In genomic region chr14:100440207-100440631, GRCh38 we compare ENCODE assay signal across 8 cellular contexts.
DNase-seq lines count a peak whose midpoint lies in the region; ATAC-seq, FAIRE-seq and TF ChIP-seq lines count a peak whose summit lies in the region.

No MANE protein-coding gene starts in this region.

- H3K4me1 Mint-ChIP-seq in CD4-positive, CD25-positive, alpha-beta regulatory T cell = peaks cover 0 to 49% (median 20%) of the 10 kb centered on the region in 4 donors

- CTCF ChIA-PET in PC-3 (lab: Charles Lee) = interaction anchor here (0.6 to 2.5 kb wide), 13 partner anchors 15 to 253 kb away, joined by 3 to 42 read pairs (median 6); no protein-coding TSS in a partner anchor

- peak in 2 of 3 donors; percentile 8 to 29 for DNase-seq in CD4-positive, CD25-positive, alpha-beta regulatory T cell
- peak; percentile 70 for DNase-seq in HK-2 (ENCODE audit: unreplicated experiment)
- DNase-seq in PC-3 = peak; percentile 87
- DNase-seq in T47D (ENCODE audit: low read depth in 1 of 2, low spot score in 1 of 2) = peak; percentile 88 to 90
- peak; percentile 80 for DNase-seq in iPS-NIHi7 (ENCODE audit: extremely low spot score)
- no peak for DNase-seq in GM12891 (ENCODE audit: insufficient read length, low spot score)

- TF ChIP-seq POLR2A in GM12891 (IDR thresholded peaks at IDR 0.05; ENCODE audit: low read depth, low read length) = no peak

- POLR2A ChIA-PET in PC-3 (lab: Charles Lee; ENCODE audit: unreplicated experiment) = interaction anchor here (0.9 kb wide), 1 partner anchor 36 kb away, joined by 4 read pairs; no protein-coding TSS in a partner anchor

- BruUV-seq in PC-3 (replicated peaks; lab: Mats Ljungman, UMichigan) = no TSS peak

- peak; percentile 96 for TF ChIP-seq CTCF in PC-3 (conservative IDR thresholded peaks at IDR 0.05; ENCODE audit: low read depth, low read length)

- H3F3A ChIP-seq in PC-3 (ENCODE audit: low read length, unreplicated experiment) = no peaks in the 10 kb centered on the region

- H3K27ac Mint-ChIP-seq in CD4-positive, CD25-positive, alpha-beta regulatory T cell = peak overlapping the region in 2 of 3 donors; percentile 35 to 38

- in situ Hi-C loops in T47D (cut with HindIII; ENCODE audit: low pct_unique_long_range_greater_than_20kb, low sequenced_read_pairs) = no loop called here

- ATAC-seq in CD4-positive, CD25-positive, alpha-beta regulatory T cell (ENCODE audit: low read depth in 2 of 2) = no peak
- ATAC-seq in PC-3 = peak; percentile 69
- no peak for ATAC-seq in HG02798 (IDR thresholded peaks at IDR 0.05; ENCODE audit: poor library complexity, unreplicated experiment)

- H3K27ac ChIP-seq in CD4-positive, CD25-positive, alpha-beta regulatory T cell (ENCODE audit: insufficient read depth, low read length, poor library complexity, severe bottlenecking) = no peak overlapping the region
- peak overlapping the region; percentile 79 for H3K27ac ChIP-seq in PC-3 (ENCODE audit: low read length)
- no peak overlapping the region for H3K27ac ChIP-seq in skeletal muscle tissue (ENCODE audit: low read depth, low read length)

- H3K4me1 ChIP-seq in CD4-positive, CD25-positive, alpha-beta regulatory T cell (ENCODE audit: control insufficient read depth, insufficient read depth, low read length, poor library complexity, severe bottlenecking) = peaks cover 3% of the 10 kb centered on the region
- H3K4me1 ChIP-seq in PC-3 (ENCODE audit: insufficient read depth, low read length) (peaks cover 48% of the 10 kb centered on the region), skeletal muscle tissue (ENCODE audit: control insufficient read depth in 3 of 3, insufficient read depth in 3 of 3, low read length in 3 of 3) (peaks cover 16 to 32% (median 29%) of the 10 kb centered on the region in 3 donors)

- FAIRE-seq in GM12891 (lab: Jason Lieb, UNC) = no peak

- no peaks in the 10 kb centered on the region for H3K36me3 Mint-ChIP-seq in CD4-positive, CD25-positive, alpha-beta regulatory T cell

- H3K36me3 ChIP-seq in CD4-positive, CD25-positive, alpha-beta regulatory T cell (ENCODE audit: control insufficient read depth, insufficient read depth, low read length) = no peaks in the 10 kb centered on the region
- H3K36me3 ChIP-seq in PC-3 (ENCODE audit: low read depth, low read length) (no peaks in the 10 kb centered on the region), skeletal muscle tissue (ENCODE audit: control insufficient read depth in 3 of 3, insufficient read depth in 3 of 3, low read length in 3 of 3) (no peaks in the 10 kb centered on the region)

- no peaks in the 10 kb centered on the region for H3K27me3 ChIP-seq in CD4-positive, CD25-positive, alpha-beta regulatory T cell (ENCODE audit: control insufficient read depth, insufficient read depth, low read length)
- H3K27me3 ChIP-seq in PC-3 (ENCODE audit: low read length) (no peaks in the 10 kb centered on the region), skeletal muscle tissue (ENCODE audit: control insufficient read depth in 3 of 3, insufficient read depth in 3 of 3, low read length in 3 of 3) (no peaks in the 10 kb centered on the region)

- H3K4me3 ChIP-seq in CD4-positive, CD25-positive, alpha-beta regulatory T cell (ENCODE audit: low read depth, low read length) = no peak overlapping the region
- H3K4me3 ChIP-seq in PC-3 (ENCODE audit: low read length) = peak overlapping the region; percentile 21; the same call in 1 of the 2 replicates
- H3K4me3 ChIP-seq in skeletal muscle tissue (ENCODE audit: low read length in 3 of 3) = peak overlapping the region in 1 of 3 donors; percentile 9

- no peaks in the 10 kb centered on the region for H4K20me1 ChIP-seq in PC-3 (ENCODE audit: low read length)

- no peaks in the 10 kb centered on the region for H3K9me2 ChIP-seq in PC-3 (replicated peaks; ENCODE audit: low read length)

- H2AFZ ChIP-seq in PC-3 (ENCODE audit: low read length) = peak overlapping the region; percentile 41

- H3K4me2 ChIP-seq in PC-3 (ENCODE audit: low read length) = peak overlapping the region; percentile 68

- intact Hi-C loops in PC-3 (cut with micrococcal nuclease) = loop anchor here (1.0 kb wide), 2 partner anchors 23 to 205 kb away; no protein-coding TSS in a partner anchor

- H3K9me3 Mint-ChIP-seq in CD4-positive, CD25-positive, alpha-beta regulatory T cell = no peaks in the 10 kb centered on the region

- H3K9me3 ChIP-seq in CD4-positive, CD25-positive, alpha-beta regulatory T cell (ENCODE audit: control insufficient read depth in 2 of 2, low read length in 2 of 2) = no peaks in the 10 kb centered on the region
- H3K9me3 ChIP-seq in PC-3 (ENCODE audit: low read length) (no peaks in the 10 kb centered on the region), skeletal muscle tissue (ENCODE audit: control insufficient read depth in 3 of 3, low read length in 3 of 3) (no peaks in the 10 kb centered on the region)

- H3K79me2 ChIP-seq in PC-3 (ENCODE audit: low read length) = no peaks in the 10 kb centered on the region

- H3K9ac ChIP-seq in PC-3 (ENCODE audit: low read length) (peak overlapping the region; percentile 57), skeletal muscle tissue (ENCODE audit: low read depth in 1 of 3, low read length in 3 of 3) (peak overlapping the region in 2 of 3 donors; percentile 25 to 55)

- no peak overlapping the region for H3K4me3 Mint-ChIP-seq in CD4-positive, CD25-positive, alpha-beta regulatory T cell

- no peaks in the 10 kb centered on the region for H3K27me3 Mint-ChIP-seq in CD4-positive, CD25-positive, alpha-beta regulatory T cell

TF ChIP-seq in GM12891, 5 proteins besides CTCF, POLR2A, EP300 and RAD21:
- no peak for TF ChIP-seq POU2F2 (IDR thresholded peaks at IDR 0.05; ENCODE audit: low read depth, low read length)
- TF ChIP-seq TAF1 (IDR thresholded peaks at IDR 0.05; ENCODE audit: low read depth, low read length) = no peak
- no peak for TF ChIP-seq PAX5 (IDR thresholded peaks at IDR 0.05; ENCODE audit: insufficient read depth, low read length, severe bottlenecking)
- no peak for TF ChIP-seq POLR2AphosphoS5 (IDR thresholded peaks at IDR 0.05; ENCODE audit: low read depth, low read length)
- no peak for TF ChIP-seq SPI1 (IDR thresholded peaks at IDR 0.05; ENCODE audit: low read depth, low read length)
TF ChIP-seq in GM12891: peak in this region for 0.
